Comparison of ENCODE assay signal across 17 cellular contexts in the genomic region with DNA sequence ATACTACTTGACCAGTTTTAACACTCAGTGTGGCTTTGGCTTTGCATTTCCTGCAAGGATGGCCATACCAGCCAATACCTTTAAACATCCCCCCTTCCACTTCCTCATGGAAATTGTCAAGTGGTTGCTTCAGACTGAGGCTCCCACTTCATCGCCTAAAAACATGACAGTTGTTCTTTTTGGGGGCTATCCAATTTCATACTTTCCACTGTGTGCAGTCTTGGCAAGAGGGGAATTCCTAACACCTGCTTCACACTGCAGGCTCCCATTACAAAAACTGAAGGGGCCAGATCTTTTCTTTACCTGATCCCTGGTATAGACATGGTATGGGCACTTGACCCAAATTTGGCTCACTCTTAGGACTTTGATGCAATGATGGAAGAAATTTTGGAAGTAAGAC.
"Had no signal": no experiment of that assay in that cellular context is flagged by ENCODE, and none has a peak within 500 bp of the region (broad histone marks: within the 10 kb centered on the region; RNA-seq: fewer than 3 reads in every experiment).

No MANE protein-coding gene starts in this region.

- H3K4me3 ChIP-seq: skin epidermis had no signal

- DNase-seq: activated naive CD4-positive, alpha-beta T cell treated with Interleukin-2 at 50 U/mL for 16 hours; anterior cingulate cortex; brain microvascular endothelial cell; cerebellar nuclear complex; effector memory CD4-positive, alpha-beta T cell; foreskin keratinocyte; glutamatergic neuron; mesendoderm; nucleus accumbens; posterior cingulate gyrus; retina; stimulated activated CD4-positive, alpha-beta T cell treated with anti-CD3 and anti-CD28 coated beads, Interleukin-15, amount 100 ng/mL, for 24 hours; stimulated activated CD4-positive, alpha-beta T cell treated with anti-CD3 and anti-CD28 coated beads, Interleukin-4, amount 100 ng/mL, for 1 hour; stimulated activated naive CD4-positive, alpha-beta T cell; substantia nigra; trophoblast cell had no signal
